Comparison of ENCODE assay signal across 11 cellular contexts in genomic region chr5:148807845-148808244, GRCh38. TPM values are rescaled to one million over a fixed set of nuclear protein-coding genes. Genes with fewer than 3 reads are reported as not detected.
DNase-seq lines count a peak whose midpoint lies in the region; ATAC-seq and TF ChIP-seq lines count a peak whose summit lies in the region.
"Had no signal": no experiment of that assay in that cellular context is flagged by ENCODE, and none has a peak within 500 bp of the region (broad histone marks: within the 10 kb centered on the region; RNA-seq: fewer than 3 reads in every experiment).

No MANE protein-coding gene starts in this region.

- DNase-seq in GM12865 (ENCODE audit: low read depth) (peak; percentile 21), NCI-H1436 (lab: John Stamatoyannopoulos, UW) (peak; percentile 39), amniotic epithelial cell (ENCODE audit: low read depth) (peak; percentile 4), naive B cell (no peak), HAP-1 (ENCODE audit: low spot score in 2 of 2) (no peak), NCI-H2081 treated with DMSO at 0.1 percent for 48 hours (lab: John Stamatoyannopoulos, UW) (no peak)
- DNase-seq: activated naive CD4-positive, alpha-beta T cell treated with anti-CD3 and anti-CD28 coated beads for 36 hours; GM23248 had no signal

- in situ Hi-C loops in HAP-1 (cut with MboI; ENCODE audit: low sequenced_read_pairs), result no loop called here

- peaks cover 58 to 86% (median 69%) of the 10 kb centered on the region in 3 donors for H3K4me1 Mint-ChIP-seq in naive B cell

- peak overlapping the region; percentile 6 to 97 (median 70) for H3K4me3 Mint-ChIP-seq in naive B cell
- H3K4me3 Mint-ChIP-seq: neural crest cell had no signal

- no peaks in the 10 kb centered on the region for H3K36me3 Mint-ChIP-seq in naive B cell

- no peaks in the 10 kb centered on the region for H3K4me1 ChIP-seq in HAP-1

- peak overlapping the region; percentile 19 to 99 (median 85) for H3K27ac Mint-ChIP-seq in naive B cell
- H3K27ac Mint-ChIP-seq: activated naive CD4-positive, alpha-beta T cell treated with anti-CD3 and anti-CD28 coated beads for 36 hours had no signal

- peaks cover 9% of the 10 kb centered on the region; the same call in 1 of the 2 replicates for H3K27me3 ChIP-seq in HAP-1 (ENCODE audit: low read depth)

- TF ChIP-seq CTCF in GM12865 (IDR thresholded peaks at IDR 0.05; ENCODE audit: insufficient read depth, low read depth, low read length, missing control alignments), result no peak

- H3K9me3 Mint-ChIP-seq in naive B cell, result peaks cover 0 to 3% (median 0%) of the 10 kb centered on the region in 7 donors
- H3K9me3 Mint-ChIP-seq: neural crest cell had no signal

- H3K9me3 ChIP-seq in HAP-1, result no peaks in the 10 kb centered on the region

- H3K4me3 ChIP-seq in GM12865 (ENCODE audit: low read depth, low read length) (no peak overlapping the region), HAP-1 (no peak overlapping the region)
- H3K4me3 ChIP-seq: GM23248 had no signal

- H3K36me3 ChIP-seq in HAP-1 (replicated peaks), result no peaks in the 10 kb centered on the region

- no peak for ATAC-seq in naive B cell (ENCODE audit: low read depth in 2 of 2)
- no peak for ATAC-seq in GM21526 (IDR thresholded peaks at IDR 0.05; ENCODE audit: low FRiP score, unreplicated experiment)
- ATAC-seq in HG02870 (IDR thresholded peaks at IDR 0.05; ENCODE audit: unreplicated experiment), result no peak

- H3K27me3 Mint-ChIP-seq in naive B cell, result no peaks in the 10 kb centered on the region

RNA-seq across cellular contexts. Expression of gene ADRB2, which starts 18.6 kb away (rescaled TPM):
- 1 to 10 TPM; 1.9 to 5.1 (median 4.0) TPM for polyA plus RNA-seq in naive B cell (ENCODE audit: low read depth in 6 of 6)

Comparison
In these comparisons a context has a peak if more than half of its experiments do, and no peak if none do; other contexts are left out.
1. DNase-seq: peak in GM12865 (single experiment), NCI-H1436 (single experiment) and amniotic epithelial cell (single experiment); none in naive B cell (single experiment), HAP-1 (0 of 2) and NCI-H2081 treated with DMSO at 0.1 percent for 48 hours (single experiment).